2 cellular contexts compared by ENCODE assay signal in genomic region chr10:63683223-63683622, GRCh38.
TF ChIP-seq lines count a peak whose summit lies in the region.

No MANE protein-coding gene starts in this region.

TF ChIP-seq in HEK293, 187 proteins besides CTCF, POLR2A, EP300 and RAD21:
- 0 out of 2 replicates have a peak, but pooled peaks have one; percentile 12 for TF ChIP-seq PRDM6 (tag by site-specific recombination; IDR thresholded peaks at IDR 0.05)
- TF ChIP-seq, protein P1, sequence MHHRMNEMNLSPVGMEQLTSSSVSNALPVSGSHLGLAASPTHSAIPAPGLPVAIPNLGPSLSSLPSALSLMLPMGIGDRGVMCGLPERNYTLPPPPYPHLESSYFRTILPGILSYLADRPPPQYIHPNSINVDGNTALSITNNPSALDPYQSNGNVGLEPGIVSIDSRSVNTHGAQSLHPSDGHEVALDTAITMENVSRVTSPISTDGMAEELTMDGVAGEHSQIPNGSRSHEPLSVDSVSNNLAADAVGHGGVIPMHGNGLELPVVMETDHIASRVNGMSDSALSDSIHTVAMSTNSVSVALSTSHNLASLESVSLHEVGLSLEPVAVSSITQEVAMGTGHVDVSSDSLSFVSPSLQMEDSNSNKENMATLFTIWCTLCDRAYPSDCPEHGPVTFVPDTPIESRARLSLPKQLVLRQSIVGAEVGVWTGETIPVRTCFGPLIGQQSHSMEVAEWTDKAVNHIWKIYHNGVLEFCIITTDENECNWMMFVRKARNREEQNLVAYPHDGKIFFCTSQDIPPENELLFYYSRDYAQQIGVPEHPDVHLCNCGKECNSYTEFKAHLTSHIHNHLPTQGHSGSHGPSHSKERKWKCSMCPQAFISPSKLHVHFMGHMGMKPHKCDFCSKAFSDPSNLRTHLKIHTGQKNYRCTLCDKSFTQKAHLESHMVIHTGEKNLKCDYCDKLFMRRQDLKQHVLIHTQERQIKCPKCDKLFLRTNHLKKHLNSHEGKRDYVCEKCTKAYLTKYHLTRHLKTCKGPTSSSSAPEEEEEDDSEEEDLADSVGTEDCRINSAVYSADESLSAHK (tag by site-specific recombination; IDR thresholded peaks at IDR 0.05) = no peak
- no peak for TF ChIP-seq ZNF311 (tag by site-specific recombination; IDR thresholded peaks at IDR 0.05; ENCODE audit: borderline replicate concordance)
- TF ChIP-seq WT1 (tag by site-specific recombination; IDR thresholded peaks at IDR 0.05) = peak; percentile 58; the same call in 1 of the 2 replicates

TF ChIP-seq in GM12878, 131 proteins besides CTCF, POLR2A, EP300 and RAD21:
- TF ChIP-seq YBX1 (IDR thresholded peaks at IDR 0.05) (no peak), ZZZ3 (IDR thresholded peaks at IDR 0.05; ENCODE audit: control insufficient read depth, insufficient read length, low read depth) (no peak), CBX5 (IDR thresholded peaks at IDR 0.05; ENCODE audit: low read depth) (no peak), YY1 (IDR thresholded peaks at IDR 0.05; ENCODE audit: low read depth, low read length) (no peak), TBL1XR1 (IDR thresholded peaks at IDR 0.05; ENCODE audit: low read depth, low read length) (no peak), USF2 (IDR thresholded peaks at IDR 0.05; ENCODE audit: borderline replicate concordance, low read depth, low read length) (no peak), ZNF217 (IDR thresholded peaks at IDR 0.05) (no peak), ATF2 (IDR thresholded peaks at IDR 0.05; ENCODE audit: low read length) (0 out of 2 replicates have a peak, but pooled peaks have one; percentile 18), RUNX3 (IDR thresholded peaks at IDR 0.05; ENCODE audit: low read length) (0 out of 2 replicates have a peak, but pooled peaks have one; percentile 65), RFX5 (IDR thresholded peaks at IDR 0.05; ENCODE audit: low read depth, low read length) (no peak), MTA3 (IDR thresholded peaks at IDR 0.05; ENCODE audit: borderline replicate concordance, low read length) (no peak), TCF12 (IDR thresholded peaks at IDR 0.05; ENCODE audit: low read depth, low read length) (no peak), TCF7 (IDR thresholded peaks at IDR 0.05; ENCODE audit: borderline replicate concordance) (0 out of 2 replicates have a peak, but pooled peaks have one; percentile 4), SPI1 (IDR thresholded peaks at IDR 0.05; ENCODE audit: borderline replicate concordance, insufficient read depth, low read depth, low read length) (no peak), MXI1 (IDR thresholded peaks at IDR 0.05; ENCODE audit: low read depth, low read length) (no peak), EGR1 (IDR thresholded peaks at IDR 0.05; ENCODE audit: borderline replicate concordance in 1 of 2, low read depth in 2 of 2, low read length in 2 of 2) (no peak), CREM (IDR thresholded peaks at IDR 0.05; ENCODE audit: low read depth) (peak; percentile 16; the same call in 1 of the 2 replicates), LARP7 (IDR thresholded peaks at IDR 0.05) (no peak), TCF3 (IDR thresholded peaks at IDR 0.05; ENCODE audit: borderline replicate concordance, insufficient read depth, low read depth, low read length) (no peak), MTA2 (IDR thresholded peaks at IDR 0.05; ENCODE audit: low read depth) (no peak)
- TF ChIP-seq, protein P2, sequence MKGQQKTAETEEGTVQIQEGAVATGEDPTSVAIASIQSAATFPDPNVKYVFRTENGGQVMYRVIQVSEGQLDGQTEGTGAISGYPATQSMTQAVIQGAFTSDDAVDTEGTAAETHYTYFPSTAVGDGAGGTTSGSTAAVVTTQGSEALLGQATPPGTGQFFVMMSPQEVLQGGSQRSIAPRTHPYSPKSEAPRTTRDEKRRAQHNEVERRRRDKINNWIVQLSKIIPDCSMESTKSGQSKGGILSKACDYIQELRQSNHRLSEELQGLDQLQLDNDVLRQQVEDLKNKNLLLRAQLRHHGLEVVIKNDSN (IDR thresholded peaks at IDR 0.05; ENCODE audit: borderline replicate concordance, extremely low read length, insufficient read depth, low read depth, low read length) = no peak
- TF ChIP-seq, protein P3, sequence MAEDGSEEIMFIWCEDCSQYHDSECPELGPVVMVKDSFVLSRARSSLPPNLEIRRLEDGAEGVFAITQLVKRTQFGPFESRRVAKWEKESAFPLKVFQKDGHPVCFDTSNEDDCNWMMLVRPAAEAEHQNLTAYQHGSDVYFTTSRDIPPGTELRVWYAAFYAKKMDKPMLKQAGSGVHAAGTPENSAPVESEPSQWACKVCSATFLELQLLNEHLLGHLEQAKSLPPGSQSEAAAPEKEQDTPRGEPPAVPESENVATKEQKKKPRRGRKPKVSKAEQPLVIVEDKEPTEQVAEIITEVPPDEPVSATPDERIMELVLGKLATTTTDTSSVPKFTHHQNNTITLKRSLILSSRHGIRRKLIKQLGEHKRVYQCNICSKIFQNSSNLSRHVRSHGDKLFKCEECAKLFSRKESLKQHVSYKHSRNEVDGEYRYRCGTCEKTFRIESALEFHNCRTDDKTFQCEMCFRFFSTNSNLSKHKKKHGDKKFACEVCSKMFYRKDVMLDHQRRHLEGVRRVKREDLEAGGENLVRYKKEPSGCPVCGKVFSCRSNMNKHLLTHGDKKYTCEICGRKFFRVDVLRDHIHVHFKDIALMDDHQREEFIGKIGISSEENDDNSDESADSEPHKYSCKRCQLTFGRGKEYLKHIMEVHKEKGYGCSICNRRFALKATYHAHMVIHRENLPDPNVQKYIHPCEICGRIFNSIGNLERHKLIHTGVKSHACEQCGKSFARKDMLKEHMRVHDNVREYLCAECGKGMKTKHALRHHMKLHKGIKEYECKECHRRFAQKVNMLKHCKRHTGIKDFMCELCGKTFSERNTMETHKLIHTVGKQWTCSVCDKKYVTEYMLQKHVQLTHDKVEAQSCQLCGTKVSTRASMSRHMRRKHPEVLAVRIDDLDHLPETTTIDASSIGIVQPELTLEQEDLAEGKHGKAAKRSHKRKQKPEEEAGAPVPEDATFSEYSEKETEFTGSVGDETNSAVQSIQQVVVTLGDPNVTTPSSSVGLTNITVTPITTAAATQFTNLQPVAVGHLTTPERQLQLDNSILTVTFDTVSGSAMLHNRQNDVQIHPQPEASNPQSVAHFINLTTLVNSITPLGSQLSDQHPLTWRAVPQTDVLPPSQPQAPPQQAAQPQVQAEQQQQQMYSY (CRISPR knock-in tag; IDR thresholded peaks at IDR 0.05) = no peak
- TF ChIP-seq, protein P4, sequence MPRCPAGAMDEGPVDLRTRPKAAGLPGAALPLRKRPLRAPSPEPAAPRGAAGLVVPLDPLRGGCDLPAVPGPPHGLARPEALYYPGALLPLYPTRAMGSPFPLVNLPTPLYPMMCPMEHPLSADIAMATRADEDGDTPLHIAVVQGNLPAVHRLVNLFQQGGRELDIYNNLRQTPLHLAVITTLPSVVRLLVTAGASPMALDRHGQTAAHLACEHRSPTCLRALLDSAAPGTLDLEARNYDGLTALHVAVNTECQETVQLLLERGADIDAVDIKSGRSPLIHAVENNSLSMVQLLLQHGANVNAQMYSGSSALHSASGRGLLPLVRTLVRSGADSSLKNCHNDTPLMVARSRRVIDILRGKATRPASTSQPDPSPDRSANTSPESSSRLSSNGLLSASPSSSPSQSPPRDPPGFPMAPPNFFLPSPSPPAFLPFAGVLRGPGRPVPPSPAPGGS (IDR thresholded peaks at IDR 0.05; ENCODE audit: borderline replicate concordance, insufficient read depth, low read depth, low read length, poor library complexity, severe bottlenecking) = no peak
- TF ChIP-seq, protein P5, sequence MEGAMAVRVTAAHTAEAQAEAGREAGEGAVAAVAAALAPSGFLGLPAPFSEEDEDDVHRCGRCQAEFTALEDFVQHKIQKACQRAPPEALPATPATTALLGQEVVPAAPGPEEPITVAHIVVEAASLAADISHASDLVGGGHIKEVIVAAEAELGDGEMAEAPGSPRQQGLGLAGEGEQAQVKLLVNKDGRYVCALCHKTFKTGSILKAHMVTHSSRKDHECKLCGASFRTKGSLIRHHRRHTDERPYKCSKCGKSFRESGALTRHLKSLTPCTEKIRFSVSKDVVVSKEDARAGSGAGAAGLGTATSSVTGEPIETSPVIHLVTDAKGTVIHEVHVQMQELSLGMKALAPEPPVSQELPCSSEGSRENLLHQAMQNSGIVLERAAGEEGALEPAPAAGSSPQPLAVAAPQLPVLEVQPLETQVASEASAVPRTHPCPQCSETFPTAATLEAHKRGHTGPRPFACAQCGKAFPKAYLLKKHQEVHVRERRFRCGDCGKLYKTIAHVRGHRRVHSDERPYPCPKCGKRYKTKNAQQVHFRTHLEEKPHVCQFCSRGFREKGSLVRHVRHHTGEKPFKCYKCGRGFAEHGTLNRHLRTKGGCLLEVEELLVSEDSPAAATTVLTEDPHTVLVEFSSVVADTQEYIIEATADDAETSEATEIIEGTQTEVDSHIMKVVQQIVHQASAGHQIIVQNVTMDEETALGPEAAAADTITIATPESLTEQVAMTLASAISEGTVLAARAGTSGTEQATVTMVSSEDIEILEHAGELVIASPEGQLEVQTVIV (IDR thresholded peaks at IDR 0.05; ENCODE audit: borderline replicate concordance, partially characterized antibody) = no peak
- TF ChIP-seq, protein P6, sequence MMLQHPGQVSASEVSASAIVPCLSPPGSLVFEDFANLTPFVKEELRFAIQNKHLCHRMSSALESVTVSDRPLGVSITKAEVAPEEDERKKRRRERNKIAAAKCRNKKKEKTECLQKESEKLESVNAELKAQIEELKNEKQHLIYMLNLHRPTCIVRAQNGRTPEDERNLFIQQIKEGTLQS (IDR thresholded peaks at IDR 0.05; ENCODE audit: borderline replicate concordance, extremely low read depth, low read depth, low read length) = no peak
- TF ChIP-seq, protein P7, sequence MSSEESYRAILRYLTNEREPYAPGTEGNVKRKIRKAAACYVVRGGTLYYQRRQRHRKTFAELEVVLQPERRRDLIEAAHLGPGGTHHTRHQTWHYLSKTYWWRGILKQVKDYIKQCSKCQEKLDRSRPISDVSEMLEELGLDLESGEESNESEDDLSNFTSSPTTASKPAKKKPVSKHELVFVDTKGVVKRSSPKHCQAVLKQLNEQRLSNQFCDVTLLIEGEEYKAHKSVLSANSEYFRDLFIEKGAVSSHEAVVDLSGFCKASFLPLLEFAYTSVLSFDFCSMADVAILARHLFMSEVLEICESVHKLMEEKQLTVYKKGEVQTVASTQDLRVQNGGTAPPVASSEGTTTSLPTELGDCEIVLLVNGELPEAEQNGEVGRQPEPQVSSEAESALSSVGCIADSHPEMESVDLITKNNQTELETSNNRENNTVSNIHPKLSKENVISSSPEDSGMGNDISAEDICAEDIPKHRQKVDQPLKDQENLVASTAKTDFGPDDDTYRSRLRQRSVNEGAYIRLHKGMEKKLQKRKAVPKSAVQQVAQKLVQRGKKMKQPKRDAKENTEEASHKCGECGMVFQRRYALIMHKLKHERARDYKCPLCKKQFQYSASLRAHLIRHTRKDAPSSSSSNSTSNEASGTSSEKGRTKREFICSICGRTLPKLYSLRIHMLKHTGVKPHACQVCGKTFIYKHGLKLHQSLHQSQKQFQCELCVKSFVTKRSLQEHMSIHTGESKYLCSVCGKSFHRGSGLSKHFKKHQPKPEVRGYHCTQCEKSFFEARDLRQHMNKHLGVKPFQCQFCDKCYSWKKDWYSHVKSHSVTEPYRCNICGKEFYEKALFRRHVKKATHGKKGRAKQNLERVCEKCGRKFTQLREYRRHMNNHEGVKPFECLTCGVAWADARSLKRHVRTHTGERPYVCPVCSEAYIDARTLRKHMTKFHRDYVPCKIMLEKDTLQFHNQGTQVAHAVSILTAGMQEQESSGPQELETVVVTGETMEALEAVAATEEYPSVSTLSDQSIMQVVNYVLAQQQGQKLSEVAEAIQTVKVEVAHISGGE (CRISPR knock-in tag; IDR thresholded peaks at IDR 0.05) = no peak
